ENCODE assay signal across 25 cellular contexts in genomic region chr16:22323998-22324786, GRCh38. TPM values are rescaled to one million over a fixed set of nuclear protein-coding genes. Genes with fewer than 3 reads are reported as not detected.
DNase-seq lines count a peak whose midpoint lies in the region; ATAC-seq and TF ChIP-seq lines count a peak whose summit lies in the region.
"Had no signal": no experiment of that assay in that cellular context is flagged by ENCODE, and none has a peak within 500 bp of the region (broad histone marks: within the 10 kb centered on the region; RNA-seq: fewer than 3 reads in every experiment).

No MANE protein-coding gene starts in this region.

- no peaks in the 10 kb centered on the region for H3K4me1 Mint-ChIP-seq in CD14-positive monocyte
- H3K4me1 Mint-ChIP-seq in activated T-helper 17 cell treated with anti-CD3 and anti-CD28 coated beads, Interleukin-2, amount 50 U/mL, for 72 hours: peaks cover 8% of the 10 kb centered on the region
- H3K4me1 Mint-ChIP-seq in naive thymus-derived CD4-positive, alpha-beta T cell: peaks cover 0 to 11% (median 6%) of the 10 kb centered on the region in 7 donors

- DNase-seq in activated CD8-positive, alpha-beta memory T cell treated with anti-CD3 and anti-CD28 coated beads, Interleukin-2, amount 50 U/mL, for 48 hours: peak; percentile 46
- DNase-seq in activated CD8-positive, alpha-beta memory T cell treated with anti-CD3 and anti-CD28 coated beads for 24 hours: no peak
- DNase-seq in CD14-positive monocyte (ENCODE audit: low spot score) (no peak), NCI-H1436 (lab: John Stamatoyannopoulos, UW) (no peak)
- DNase-seq in naive thymus-derived CD4-positive, alpha-beta T cell: no peak
- DNase-seq: activated CD4-positive, alpha-beta T cell treated with anti-CD3 and anti-CD28 coated beads, Interleukin-2, amount 50 U/mL, for 48 hours; activated T-cell treated with anti-CD3 and anti-CD28 coated beads, Interleukin-2, amount 50 U/mL, for 1 hour; AML-193; DMS53; dorsolateral prefrontal cortex; natural killer cell; NCI-H1105; NCI-H2029; NCI-H226; NCI-H69; retina; small intestine; transverse colon had no signal

- H3K27me3 Mint-ChIP-seq in CD14-positive monocyte (ENCODE audit: low read depth in 3 of 3): peaks cover 0 to 2% (median 0%) of the 10 kb centered on the region in 3 donors
- H3K27me3 Mint-ChIP-seq in activated T-helper 17 cell treated with anti-CD3 and anti-CD28 coated beads, Interleukin-2, amount 50 U/mL, for 72 hours: no peaks in the 10 kb centered on the region
- H3K27me3 Mint-ChIP-seq in naive thymus-derived CD4-positive, alpha-beta T cell: no peaks in the 10 kb centered on the region
- H3K27me3 Mint-ChIP-seq: IgD-negative memory B cell had no signal

- H3K27me3 ChIP-seq in naive thymus-derived CD4-positive, alpha-beta T cell (ENCODE audit: control insufficient read depth in 2 of 2, insufficient read depth in 2 of 2, low read length in 2 of 2): no peaks in the 10 kb centered on the region
- H3K27me3 ChIP-seq: dorsolateral prefrontal cortex, ovary, transverse colon had no signal

- peak overlapping the region; percentile 8 for H3K27ac ChIP-seq in naive thymus-derived CD4-positive, alpha-beta T cell (ENCODE audit: low read depth, low read length)
- H3K27ac ChIP-seq: ovary, transverse colon had no signal

- H3K9me3 ChIP-seq in naive thymus-derived CD4-positive, alpha-beta T cell (ENCODE audit: control insufficient read depth in 2 of 3, low read length in 3 of 3): no peaks in the 10 kb centered on the region
- H3K9me3 ChIP-seq: ovary, transverse colon had no signal

- POLR2A ChIA-PET in naive thymus-derived CD4-positive, alpha-beta T cell (lab: Charles Lee): interaction anchor here (1.0 kb wide), 1 partner anchor 57 kb away, joined by 3 read pairs; no protein-coding TSS in a partner anchor

- CTCF ChIA-PET in naive thymus-derived CD4-positive, alpha-beta T cell (lab: Charles Lee): interaction anchor here (0.8 to 1.4 kb wide), 2 partner anchors 29 to 34 kb away, joined by 3 to 4 read pairs; no protein-coding TSS in a partner anchor

- no peak overlapping the region for H3K4me3 ChIP-seq in naive thymus-derived CD4-positive, alpha-beta T cell (ENCODE audit: low read length)
- H3K4me3 ChIP-seq: dorsolateral prefrontal cortex, ovary, transverse colon had no signal

- peaks cover 77 to 99% of the 10 kb centered on the region in 2 donors for H3K36me3 Mint-ChIP-seq in CD14-positive monocyte
- peaks cover 95% of the 10 kb centered on the region for H3K36me3 Mint-ChIP-seq in activated T-helper 17 cell treated with anti-CD3 and anti-CD28 coated beads, Interleukin-2, amount 50 U/mL, for 72 hours (ENCODE audit: low read depth)
- peaks cover 0 to 42% (median 11%) of the 10 kb centered on the region in 5 donors for H3K36me3 Mint-ChIP-seq in naive thymus-derived CD4-positive, alpha-beta T cell

- intact Hi-C loops in CD14-positive monocyte (cut with micrococcal nuclease): loop anchor here in 1 of 2 donors (10.0 kb wide), 2 partner anchors 51 to 91 kb away; partner anchors contain the start of gene CDR2
- intact Hi-C loops in naive thymus-derived CD4-positive, alpha-beta T cell (cut with micrococcal nuclease): loop anchor here in 1 of 2 donors (10.0 kb wide), 1 partner anchor 1019 kb away; no protein-coding TSS in a partner anchor

- no peaks in the 10 kb centered on the region for H3K4me1 ChIP-seq in naive thymus-derived CD4-positive, alpha-beta T cell (ENCODE audit: control insufficient read depth in 2 of 2, insufficient read depth in 2 of 2, low read length in 2 of 2)

- no peak for TF ChIP-seq CTCF in CD14-positive monocyte (IDR thresholded peaks at IDR 0.05)

- peak overlapping the region in 5 of 7 donors; percentile 13 to 65 (median 35) for H3K27ac Mint-ChIP-seq in CD14-positive monocyte
- H3K27ac Mint-ChIP-seq in activated T-helper 17 cell treated with anti-CD3 and anti-CD28 coated beads, Interleukin-2, amount 50 U/mL, for 72 hours: peak overlapping the region; percentile 65
- H3K27ac Mint-ChIP-seq in naive thymus-derived CD4-positive, alpha-beta T cell: peak overlapping the region in 7 of 9 donors; percentile 12 to 73 (median 41)

- no peak overlapping the region for H3K4me3 Mint-ChIP-seq in CD14-positive monocyte
- no peak overlapping the region for H3K4me3 Mint-ChIP-seq in activated T-helper 17 cell treated with anti-CD3 and anti-CD28 coated beads, Interleukin-2, amount 50 U/mL, for 72 hours
- no peak overlapping the region for H3K4me3 Mint-ChIP-seq in naive thymus-derived CD4-positive, alpha-beta T cell
- H3K4me3 Mint-ChIP-seq: natural killer cell had no signal

- peaks cover 8 to 97% (median 37%) of the 10 kb centered on the region in 3 experiments for H3K36me3 ChIP-seq in naive thymus-derived CD4-positive, alpha-beta T cell (ENCODE audit: control insufficient read depth in 2 of 3, insufficient read depth in 3 of 3, low read length in 3 of 3)
- H3K36me3 ChIP-seq: ovary had no signal

- ATAC-seq in activated T-helper 17 cell treated with anti-CD3 and anti-CD28 coated beads, Interleukin-2, amount 50 U/mL, for 72 hours (replicated peaks): no peak
- no peak for ATAC-seq in naive thymus-derived CD4-positive, alpha-beta T cell
- ATAC-seq in GM21381 (IDR thresholded peaks at IDR 0.05; ENCODE audit: unreplicated experiment): no peak
- no peak for ATAC-seq in GM21447 (IDR thresholded peaks at IDR 0.05; ENCODE audit: unreplicated experiment)
- ATAC-seq: activated CD4-positive, CD25-positive, alpha-beta regulatory T cell treated with anti-CD3 and anti-CD28 coated beads, Interleukin-2, amount 50 U/mL, for 24 hours; left lobe of liver; natural killer cell had no signal

- H3K9me3 Mint-ChIP-seq in CD14-positive monocyte: no peaks in the 10 kb centered on the region
- H3K9me3 Mint-ChIP-seq in activated T-helper 17 cell treated with anti-CD3 and anti-CD28 coated beads, Interleukin-2, amount 50 U/mL, for 72 hours: no peaks in the 10 kb centered on the region
- no peaks in the 10 kb centered on the region for H3K9me3 Mint-ChIP-seq in naive thymus-derived CD4-positive, alpha-beta T cell
- H3K9me3 Mint-ChIP-seq: IgD-negative memory B cell, natural killer cell had no signal

RNA-seq across cellular contexts. Expression of gene POLR3E, which starts 27.0 kb away (rescaled TPM):
- 1 to 10 TPM; 4.1 to 5.7 TPM for polyA plus RNA-seq in CD14-positive monocyte
- 10 to 100 TPM; 48.9 to 76.2 TPM for total RNA-seq in activated T-helper 17 cell treated with anti-CD3 and anti-CD28 coated beads, Interleukin-2, amount 50 U/mL, for 72 hours
- total RNA-seq in naive thymus-derived CD4-positive, alpha-beta T cell: 100 to 1,000 TPM in 4 of 5 experiments, 10 to 100 TPM in 1; 60.1 to 232 (median 112) TPM
- polyA plus RNA-seq in naive thymus-derived CD4-positive, alpha-beta T cell: 10 to 100 TPM; 11.8 to 19.2 TPM

RNA-seq across cellular contexts. Expression of gene CDR2, which starts 50.2 kb away (rescaled TPM):
- 1 to 10 TPM; 2.5 to 4.8 TPM for polyA plus RNA-seq in CD14-positive monocyte
- total RNA-seq in activated T-helper 17 cell treated with anti-CD3 and anti-CD28 coated beads, Interleukin-2, amount 50 U/mL, for 72 hours: 10 to 100 TPM; 26.3 to 41.0 TPM
- 10 to 100 TPM; 28.7 to 91.9 (median 65.6) TPM for total RNA-seq in naive thymus-derived CD4-positive, alpha-beta T cell
- 100 to 1,000 TPM in 1 of 2 donors, 10 to 100 TPM in 1; 66.0 to 115 TPM for polyA plus RNA-seq in naive thymus-derived CD4-positive, alpha-beta T cell
